ENCODE assay signal across 22 cellular contexts in the genomic region with DNA sequence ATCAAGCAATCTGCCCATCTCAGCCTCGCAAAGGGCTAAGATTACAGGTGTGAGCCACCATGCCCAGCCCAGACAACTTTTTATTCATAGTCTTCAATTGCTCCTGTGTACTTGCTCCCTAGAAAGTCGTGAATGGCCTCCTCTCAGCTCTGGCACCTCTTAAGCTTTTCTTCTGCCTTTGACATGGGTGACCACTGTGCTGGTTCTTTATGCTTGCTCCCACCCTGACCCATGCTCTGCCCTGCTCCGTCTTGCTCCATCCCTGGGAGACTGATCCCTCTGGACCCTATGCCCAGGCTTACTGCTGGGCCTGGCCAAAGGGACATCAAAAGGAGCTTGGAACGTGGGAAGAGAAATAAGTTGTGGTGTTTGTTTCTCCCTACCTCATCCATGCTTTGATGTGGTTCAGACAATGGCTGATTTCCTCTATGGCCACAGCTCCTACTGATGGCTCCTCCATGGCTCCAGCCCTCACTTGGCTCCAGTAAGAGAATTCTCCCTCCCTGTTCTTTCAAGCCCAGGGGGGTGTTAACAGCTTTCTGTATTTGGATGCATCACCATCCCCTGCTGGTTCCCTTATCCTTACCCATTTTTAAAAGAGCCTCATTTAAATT. TPM values are rescaled to one million over a fixed set of nuclear protein-coding genes. Genes with fewer than 3 reads are reported as not detected.
DNase-seq lines count a peak whose midpoint lies in the region; ATAC-seq and TF ChIP-seq lines count a peak whose summit lies in the region.
"Had no signal": no experiment of that assay in that cellular context is flagged by ENCODE, and none has a peak within 500 bp of the region (broad histone marks: within the 10 kb centered on the region; RNA-seq: fewer than 3 reads in every experiment).

No MANE protein-coding gene starts in this region.

- no peak overlapping the region for H4K5ac ChIP-seq in mesendoderm (ENCODE audit: low read length)

- ATAC-seq in Right ventricle myocardium inferior (no peak), HG02981 (IDR thresholded peaks at IDR 0.05; ENCODE audit: unreplicated experiment) (no peak)
- ATAC-seq: A549 had no signal

- H3K79me1 ChIP-seq in mesendoderm (ENCODE audit: low read length), result no peaks in the 10 kb centered on the region

- H3K27me3 ChIP-seq in right atrium auricular region, result no peaks in the 10 kb centered on the region
- H3K27me3 ChIP-seq in mesendoderm (ENCODE audit: insufficient read depth, low read length, poor library complexity), result no peaks in the 10 kb centered on the region
- H3K27me3 ChIP-seq: BE2C, Peyer's patch, SJSA1 had no signal

- H3K4ac ChIP-seq in mesendoderm (ENCODE audit: low read depth, low read length), result no peak overlapping the region

- H2AK5ac ChIP-seq in mesendoderm (ENCODE audit: low read length), result peak overlapping the region; percentile 48

- peak overlapping the region; percentile 65 for H2BK5ac ChIP-seq in mesendoderm (ENCODE audit: low read length)

- H3K4me2 ChIP-seq in mesendoderm (ENCODE audit: low read length), result no peak overlapping the region
- H3K4me2 ChIP-seq: A549 had no signal

- no CpG with 5 or more reads among the region's 4 CpGs for WGBS in mesendoderm (ENCODE audit: extremely low coverage, insufficient coverage, low lambda C conversion rate)

- no peak overlapping the region for H2BK15ac ChIP-seq in mesendoderm (replicated peaks; ENCODE audit: low read depth)

- no peaks in the 10 kb centered on the region for H3K79me2 ChIP-seq in mesendoderm (ENCODE audit: control insufficient read depth, insufficient read depth, low read length)

- H3K9ac ChIP-seq in mesendoderm (ENCODE audit: low read length), result no peak overlapping the region

- H3K4me3 ChIP-seq in right atrium auricular region (no peak overlapping the region), mesendoderm (ENCODE audit: low read length) (no peak overlapping the region)
- H3K4me3 ChIP-seq: A549, Peyer's patch, SJSA1 had no signal

- no peak overlapping the region for H3K18ac ChIP-seq in mesendoderm (ENCODE audit: low read length)

- H2BK120ac ChIP-seq in mesendoderm (ENCODE audit: low read depth, low read length), result no peak overlapping the region

- H3K56ac ChIP-seq in mesendoderm (ENCODE audit: low read length), result peak overlapping the region; percentile 43

- H3K27ac ChIP-seq in right atrium auricular region, result no peak overlapping the region
- H3K27ac ChIP-seq in mesendoderm (ENCODE audit: low read depth, low read length), result no peak overlapping the region
- H3K27ac ChIP-seq: A549, Peyer's patch, SJSA1 had no signal

- intact Hi-C loops in Right ventricle myocardium inferior (cut with DNase I), result no loop called here

- no peak overlapping the region for H3K23ac ChIP-seq in mesendoderm (ENCODE audit: low read length)

- H3K9me3 ChIP-seq in right atrium auricular region, result no peaks in the 10 kb centered on the region
- H3K9me3 ChIP-seq: A549, BE2C, Peyer's patch, SJSA1 had no signal

- H3K4me1 ChIP-seq in right atrium auricular region, result no peaks in the 10 kb centered on the region
- H3K4me1 ChIP-seq in mesendoderm (ENCODE audit: control insufficient read depth, low read depth, low read length), result peaks cover 10% of the 10 kb centered on the region
- H3K4me1 ChIP-seq: A549, BE2C, Peyer's patch, SJSA1 had no signal

- H4K8ac ChIP-seq in mesendoderm (ENCODE audit: low read depth, low read length), result no peak overlapping the region

- DNase-seq in right atrium auricular region (ENCODE audit: low spot score) (peak; percentile 32), Right ventricle myocardium inferior (ENCODE audit: missing footprints) (no peak), ecto neural progenitor cell (ENCODE audit: low spot score) (peak; percentile 24), mesendoderm (peak; percentile 22), NCI-H146 (lab: John Stamatoyannopoulos, UW) (no peak), NCI-H187 (lab: John Stamatoyannopoulos, UW) (no peak)
- DNase-seq: BE2C, EL, GF-D8, KG1, NCI-H1105, NCI-H2081, NCI-H2171, NCI-H345, NCI-H524, NCI-H774, Peyer's patch had no signal

- no peak for TF ChIP-seq CTCF in right atrium auricular region (IDR thresholded peaks at IDR 0.05)

- H3K36me3 ChIP-seq in right atrium auricular region (no peaks in the 10 kb centered on the region), mesendoderm (ENCODE audit: control insufficient read depth, insufficient read depth, low read length) (no peaks in the 10 kb centered on the region)
- H3K36me3 ChIP-seq: BE2C, Peyer's patch, SJSA1 had no signal

RNA-seq across cellular contexts. Expression of a gene that starts 7.7 kb away (rescaled TPM):
- total RNA-seq in right atrium auricular region (1 to 10 TPM; 1.6 to 7.0 TPM), Right ventricle myocardium inferior (0.92 TPM)
- polyA plus RNA-seq in mesendoderm (2013, experiment 1 of 2), result 0.22 TPM
- polyA plus RNA-seq in mesendoderm (2013, experiment 2 of 2), result 0.13 TPM
- total RNA-seq: H4, OCI-LY7, SJSA1 had no signal
- polyA plus RNA-seq: A549 had no signal

RNA-seq across cellular contexts. Expression of a gene that starts 16.5 kb away (rescaled TPM):
- not detected for total RNA-seq in right atrium auricular region
- not detected for total RNA-seq in Right ventricle myocardium inferior
- polyA plus RNA-seq in mesendoderm (2013, experiment 1 of 2), result 0.58 TPM
- polyA plus RNA-seq in mesendoderm (2013, experiment 2 of 2), result 0.57 TPM
- total RNA-seq: H4, OCI-LY7, Peyer's patch, SJSA1 had no signal
- polyA plus RNA-seq: A549 had no signal

RNA-seq across cellular contexts. Expression of a gene that starts 30.3 kb away (rescaled TPM):
- total RNA-seq in right atrium auricular region, result under 1 TPM in 1 of 2 donors, not detected in 1; 0.12 TPM
- total RNA-seq in Right ventricle myocardium inferior, result 0.11 TPM
- polyA plus RNA-seq in mesendoderm (2013, experiment 1 of 2), result 0.48 TPM
- 0.46 TPM for polyA plus RNA-seq in mesendoderm (2013, experiment 2 of 2)
- total RNA-seq: SJSA1 had no signal
- polyA plus RNA-seq: A549 had no signal

RNA-seq across cellular contexts. Expression of a gene that starts 57.5 kb away (rescaled TPM):
- total RNA-seq in right atrium auricular region (not detected), Right ventricle myocardium inferior (not detected)
- not detected for polyA plus RNA-seq in mesendoderm (2013, experiment 1 of 2)
- 0.06 TPM for polyA plus RNA-seq in mesendoderm (2013, experiment 2 of 2)
- total RNA-seq: OCI-LY7, Peyer's patch, SJSA1 had no signal
- polyA plus RNA-seq: A549 had no signal

Comparison
In these comparisons a context has a peak if more than half of its experiments do, and no peak if none do; other contexts are left out.
1. DNase-seq: peak in right atrium auricular region (single experiment), ecto neural progenitor cell (single experiment) and mesendoderm (single experiment); none in Right ventricle myocardium inferior (single experiment), NCI-H146 (single experiment) and NCI-H187 (0 of 2).